10 cellular contexts compared by ENCODE assay signal in genomic region chr15:49622561-49622960, GRCh38. TPM values are rescaled to one million over a fixed set of nuclear protein-coding genes. Genes with fewer than 3 reads are reported as not detected.
DNase-seq lines count a peak whose midpoint lies in the region; ATAC-seq and TF ChIP-seq lines count a peak whose summit lies in the region.
"Had no signal": no experiment of that assay in that cellular context is flagged by ENCODE, and none has a peak within 500 bp of the region (broad histone marks: within the 10 kb centered on the region; RNA-seq: fewer than 3 reads in every experiment).

No MANE protein-coding gene starts in this region.

- H3K27me3 ChIP-seq in breast epithelium: no peaks in the 10 kb centered on the region

- peaks cover 0 to 12% of the 10 kb centered on the region in 2 donors for H3K4me1 ChIP-seq in breast epithelium

- peaks cover 0 to 7% (median 7%) of the 10 kb centered on the region in 9 donors for H3K9me3 Mint-ChIP-seq in naive thymus-derived CD8-positive, alpha-beta T cell
- peaks cover 0 to 4% of the 10 kb centered on the region in 2 donors for H3K9me3 Mint-ChIP-seq in activated naive CD4-positive, alpha-beta T cell treated with anti-CD3 and anti-CD28 coated beads, Interleukin-2, amount 50 U/mL, for 72 hours

- no peaks in the 10 kb centered on the region for H3K36me3 ChIP-seq in breast epithelium

- DNase-seq in AG10803 (ENCODE audit: low read depth) (peak; percentile 48), LHCN-M2 (ENCODE audit: low read depth) (peak; percentile 26), breast epithelium (ENCODE audit: low spot score in 2 of 2) (no peak)
- DNase-seq in naive thymus-derived CD8-positive, alpha-beta T cell: no peak
- no peak for DNase-seq in activated naive CD4-positive, alpha-beta T cell treated with anti-CD3 and anti-CD28 coated beads, Interleukin-2, amount 50 U/mL, for 72 hours (ENCODE audit: low spot score in 2 of 2)
- DNase-seq: DMS79; effector CD4-positive, alpha-beta T cell had no signal

- H3K4me1 Mint-ChIP-seq in naive thymus-derived CD8-positive, alpha-beta T cell: peaks cover 14 to 56% (median 48%) of the 10 kb centered on the region in 4 donors

- intact Hi-C loops in breast epithelium (cut with DNase I; ENCODE audit: low total_unique reads): no loop called here

- TF ChIP-seq POLR2A in breast epithelium (IDR thresholded peaks at IDR 0.05): no peak

- peak; percentile 42 for TF ChIP-seq CTCF in AG10803 (conservative IDR thresholded peaks at IDR 0.05; ENCODE audit: low read length)
- TF ChIP-seq CTCF in breast epithelium (IDR thresholded peaks at IDR 0.05): no peak

- peaks cover 0 to 21% (median 19%) of the 10 kb centered on the region in 3 donors for H3K36me3 Mint-ChIP-seq in naive thymus-derived CD8-positive, alpha-beta T cell
- peaks cover 15 to 34% of the 10 kb centered on the region in 2 donors for H3K36me3 Mint-ChIP-seq in activated naive CD4-positive, alpha-beta T cell treated with anti-CD3 and anti-CD28 coated beads, Interleukin-2, amount 50 U/mL, for 72 hours

- POLR2A ChIA-PET in naive thymus-derived CD8-positive, alpha-beta T cell (lab: Charles Lee): no interaction called here

- peak overlapping the region in 8 of 10 donors; percentile 1 to 99 (median 96) for H3K4me3 Mint-ChIP-seq in naive thymus-derived CD8-positive, alpha-beta T cell

- H3K27ac Mint-ChIP-seq in naive thymus-derived CD8-positive, alpha-beta T cell: peak overlapping the region in 3 of 10 donors; percentile 9 to 97 (median 79)
- H3K27ac Mint-ChIP-seq in activated naive CD4-positive, alpha-beta T cell treated with anti-CD3 and anti-CD28 coated beads, Interleukin-2, amount 50 U/mL, for 72 hours: no peak overlapping the region

- ATAC-seq in naive thymus-derived CD8-positive, alpha-beta T cell: no peak
- no peak for ATAC-seq in activated naive CD4-positive, alpha-beta T cell treated with anti-CD3 and anti-CD28 coated beads, Interleukin-2, amount 50 U/mL, for 72 hours
- ATAC-seq in HG02973 (IDR thresholded peaks at IDR 0.05; ENCODE audit: unreplicated experiment) (no peak), HG02642 (IDR thresholded peaks at IDR 0.05; ENCODE audit: poor library complexity, unreplicated experiment) (no peak), HG03139 (IDR thresholded peaks at IDR 0.05; ENCODE audit: unreplicated experiment) (no peak)

- peak overlapping the region; percentile 80 for H3K4me3 ChIP-seq in AG10803 (ENCODE audit: low read length)
- peak overlapping the region in 2 of 3 donors; percentile 75 to 84 for H3K4me3 ChIP-seq in breast epithelium

- peaks cover 0 to 6% of the 10 kb centered on the region in 2 donors for H3K9me3 ChIP-seq in breast epithelium

- peaks cover 0 to 2% (median 0%) of the 10 kb centered on the region in 5 donors for H3K27me3 Mint-ChIP-seq in naive thymus-derived CD8-positive, alpha-beta T cell

- peak overlapping the region in 1 of 2 donors; percentile 44 for H3K27ac ChIP-seq in breast epithelium

RNA-seq across cellular contexts. Expression of gene DTWD1, which starts 1.7 kb away (rescaled TPM):
- total RNA-seq in LHCN-M2 (2014; rRNA removed): 20.6 and 23.8 TPM in 2 replicates
- 24.4 TPM for polyA plus RNA-seq in LHCN-M2 (2012)
- 10 to 100 TPM; 21.6 to 35.4 (median 33.8) TPM for total RNA-seq in breast epithelium
- total RNA-seq in naive thymus-derived CD8-positive, alpha-beta T cell: 10 to 100 TPM; 33.7 to 37.0 TPM
- 10 to 100 TPM; 22.0 to 25.6 (median 22.0) TPM for polyA plus RNA-seq in naive thymus-derived CD8-positive, alpha-beta T cell
- 10 to 100 TPM; 18.0 to 22.0 TPM for total RNA-seq in activated naive CD4-positive, alpha-beta T cell treated with anti-CD3 and anti-CD28 coated beads, Interleukin-2, amount 50 U/mL, for 72 hours

RNA-seq across cellular contexts. Expression of gene FAM227B, which starts 1.9 kb away (rescaled TPM):
- 7.9 and 8.0 TPM in 2 replicates for total RNA-seq in LHCN-M2 (2014; rRNA removed)
- 7.6 TPM for polyA plus RNA-seq in LHCN-M2 (2012)
- 10 to 100 TPM in 1 of 3 donors, 1 to 10 TPM in 2; 1.3 to 13.0 (median 4.9) TPM for total RNA-seq in breast epithelium
- total RNA-seq in naive thymus-derived CD8-positive, alpha-beta T cell: 10 to 100 TPM; 14.5 to 16.7 TPM
- 10 to 100 TPM; 23.8 to 28.7 (median 27.6) TPM for polyA plus RNA-seq in naive thymus-derived CD8-positive, alpha-beta T cell
- 1 to 10 TPM; 3.0 to 3.6 TPM for total RNA-seq in activated naive CD4-positive, alpha-beta T cell treated with anti-CD3 and anti-CD28 coated beads, Interleukin-2, amount 50 U/mL, for 72 hours

Comparison
In these comparisons a context has a peak if more than half of its experiments do, and no peak if none do; other contexts are left out.
1. DNase-seq: peak in AG10803 (single experiment) and LHCN-M2 (single experiment); none in breast epithelium (0 of 2), naive thymus-derived CD8-positive, alpha-beta T cell (0 of 10) and activated naive CD4-positive, alpha-beta T cell treated with anti-CD3 and anti-CD28 coated beads, Interleukin-2, amount 50 U/mL, for 72 hours (0 of 2).